In the genomic region with DNA sequence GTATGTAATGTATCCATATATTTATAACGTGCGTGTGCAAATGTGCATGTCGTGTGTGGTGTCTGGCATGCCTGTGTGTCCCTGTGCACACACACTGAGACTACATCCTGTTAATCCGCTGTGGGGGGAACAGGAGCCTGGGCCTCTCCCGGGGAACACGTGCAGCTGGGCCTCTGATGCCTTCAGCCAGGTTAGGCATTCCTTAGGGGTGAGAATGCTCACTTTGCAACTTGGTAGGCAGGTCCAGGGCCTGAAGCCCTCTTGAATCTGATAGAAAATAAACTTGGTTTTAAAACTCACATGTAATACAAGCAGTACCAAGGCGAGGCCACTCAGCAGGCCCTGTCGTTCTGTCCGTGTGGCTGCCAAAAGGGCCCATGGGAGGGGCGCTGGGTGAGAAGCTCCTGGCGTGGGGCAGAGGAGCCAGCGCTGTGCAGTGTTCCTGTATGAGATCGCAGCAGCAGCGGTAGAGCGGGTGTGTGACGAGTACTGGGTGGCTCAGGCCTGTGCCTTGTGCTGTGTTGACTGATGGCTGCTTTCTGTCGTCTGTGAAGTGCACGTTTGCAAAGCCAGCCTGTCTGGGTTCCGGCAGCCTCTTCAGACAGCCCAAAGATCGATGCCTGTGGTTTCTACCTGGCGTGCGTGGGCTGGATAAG, we compare ENCODE assay signal across 9 cellular contexts. TPM values are rescaled to one million over a fixed set of nuclear protein-coding genes. Genes with fewer than 3 reads are reported as not detected.
"Had no signal": no experiment of that assay in that cellular context is flagged by ENCODE, and none has a peak within 500 bp of the region (broad histone marks: within the 10 kb centered on the region; RNA-seq: fewer than 3 reads in every experiment).

No MANE protein-coding gene starts in this region.

- DNase-seq: activated CD4-positive, alpha-beta T cell treated with anti-CD3 and anti-CD28 coated beads, Interleukin-2, amount 50 U/mL, for 1 hour; activated CD4-positive, CD25-positive, alpha-beta regulatory T cell; activated T-cell treated with anti-CD3 and anti-CD28 coated beads for 4 hours; cortex of kidney; effector memory CD8-positive, alpha-beta T cell; naive B cell; stimulated activated CD4-positive, alpha-beta T cell treated with anti-CD3 and anti-CD28 coated beads, Interleukin-2, amount 100 ng/mL, for 48 hours; stimulated activated naive CD8-positive, alpha-beta T cell treated with anti-CD3 and anti-CD28 coated beads, Interleukin-15, Interleukin-2, amounts not matched to agents 100 U/mL and 50 U/mL, for 24 hours; T-helper 17 cell had no signal

- ATAC-seq: effector memory CD8-positive, alpha-beta T cell; stimulated activated naive CD8-positive, alpha-beta T cell treated with anti-CD3 and anti-CD28 coated beads, Interleukin-15, Interleukin-2, amounts not matched to agents 100 U/mL and 50 U/mL, for 24 hours; T-helper 17 cell had no signal

RNA-seq across cellular contexts. Expression of gene SALL3, which starts 16.2 kb away (rescaled TPM):
- total RNA-seq: T-helper 17 cell had no signal
